Comparison of ENCODE assay signal across 25 cellular contexts in the genomic region with DNA sequence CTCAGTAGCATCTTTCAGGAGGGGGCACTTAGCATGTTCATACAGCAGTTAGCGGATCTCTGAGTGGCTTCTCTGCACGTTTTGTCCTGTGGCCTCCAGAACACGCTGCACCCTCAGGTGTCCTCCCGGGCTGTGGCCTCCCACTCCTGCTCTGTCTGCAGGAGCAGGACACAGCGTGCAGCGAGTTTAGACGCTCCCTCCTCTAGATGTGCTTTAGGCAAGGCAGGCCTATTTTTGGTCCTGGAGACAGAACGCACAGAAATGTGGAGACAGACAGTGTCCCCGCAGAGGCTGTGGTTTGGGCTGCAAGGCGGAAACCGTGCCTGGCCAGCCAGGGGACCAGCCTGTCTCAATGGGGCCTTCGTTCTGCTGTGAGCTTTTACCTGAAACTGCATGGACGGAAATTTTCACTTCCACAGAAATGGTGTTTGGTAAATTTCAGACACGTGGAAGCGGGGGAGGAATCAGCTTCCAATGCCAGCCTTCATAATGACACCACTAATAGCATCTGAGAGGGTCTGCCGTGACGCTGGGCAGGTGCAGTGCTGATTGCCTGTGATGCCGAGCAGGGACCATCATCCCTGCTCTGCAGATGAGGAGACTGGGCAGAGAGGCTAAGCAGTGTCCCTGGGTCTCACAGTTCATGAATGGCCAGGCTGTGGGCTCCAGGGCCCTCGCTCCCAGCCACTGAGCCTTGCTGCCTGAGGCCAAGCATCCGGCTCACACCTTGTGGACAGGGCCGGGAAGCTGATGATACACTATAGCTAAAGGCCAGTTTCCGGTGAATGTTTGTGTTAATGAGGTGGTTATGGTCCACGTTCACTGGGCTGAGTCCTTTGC.
DNase-seq lines count a peak whose midpoint lies in the region; ATAC-seq, FAIRE-seq and TF ChIP-seq lines count a peak whose summit lies in the region.
"Had no signal": no experiment of that assay in that cellular context is flagged by ENCODE, and none has a peak within 500 bp of the region (broad histone marks: within the 10 kb centered on the region; RNA-seq: fewer than 3 reads in every experiment).

No MANE protein-coding gene starts in this region.

- DNase-seq in D341Med (ENCODE audit: low spot score) (peak; percentile 20), HTR-8/SVneo (ENCODE audit: insufficient read length, low spot score) (no peak), esophagus muscularis mucosa (ENCODE audit: extremely low spot score) (peak; percentile 81), posterior cingulate gyrus (peak in 8 of 10 donors; percentile 27 to 95 (median 72)), MCF 10A (ENCODE audit: unreplicated experiment) (no peak)
- DNase-seq in activated CD4-positive, alpha-beta T cell treated with anti-CD3 and anti-CD28 coated beads, Interleukin-2, amount 10 ng/mL, durations not matched to agents 7 days and 5 days: no peak
- DNase-seq: activated CD4-positive, CD25-positive, alpha-beta regulatory T cell; activated naive CD4-positive, alpha-beta T cell treated with anti-CD3 and anti-CD28 coated beads for 36 hours; activated T-cell treated with anti-CD3 and anti-CD28 coated beads, Interleukin-2, amount 50 U/mL, for 4 hours; Calu3; IMR-90; mammary epithelial cell; NCI-H1105; NCI-H2029 treated with DMSO at 0.1 percent for 48 hours; OCI-M1; SHP77; stimulated activated CD4-positive, alpha-beta T cell treated with anti-CD3 and anti-CD28 coated beads, Interleukin-1b, Interleukin-23, amount 100 ng/mL, for 48 hours had no signal

- intact Hi-C loops in esophagus muscularis mucosa (cut with DNase I) (no loop called here), posterior cingulate gyrus (cut with DNase I) (no loop called here), MCF 10A (cut with micrococcal nuclease) (no loop called here)

- POLR2A ChIA-PET in activated CD4-positive, alpha-beta T cell treated with anti-CD3 and anti-CD28 coated beads, Interleukin-2, amount 10 ng/mL, durations not matched to agents 7 days and 5 days (lab: Charles Lee): no interaction called here
- POLR2A ChIA-PET in MCF 10A (lab: Yijun Ruan, JAX): interaction anchor here (1.0 kb wide), 1 partner anchor 14 kb away, joined by 3 read pairs; no protein-coding TSS in a partner anchor

- FAIRE-seq in HTR-8/SVneo (lab: Jason Lieb, UNC): peak; percentile 68
- FAIRE-seq: GM12878, keratinocyte had no signal

- H3K4me3 Mint-ChIP-seq in activated CD4-positive, alpha-beta T cell treated with anti-CD3 and anti-CD28 coated beads, Interleukin-2, amount 10 ng/mL, durations not matched to agents 7 days and 5 days: no peak overlapping the region
- no peak overlapping the region for H3K4me3 Mint-ChIP-seq in MCF 10A (ENCODE audit: unreplicated experiment)
- H3K4me3 Mint-ChIP-seq: activated naive CD4-positive, alpha-beta T cell treated with anti-CD3 and anti-CD28 coated beads for 36 hours; activated T-cell treated with anti-CD3 and anti-CD28 coated beads, Interleukin-2, amount 50 U/mL, for 4 hours; dendritic cell treated with granulocyte-macrophage colony-stimulating factor and Interleukin-4, amounts not matched to agents 40 ng/mL and 50 ng/mL, for 4 days had no signal

- H3K27ac Mint-ChIP-seq in activated CD4-positive, alpha-beta T cell treated with anti-CD3 and anti-CD28 coated beads, Interleukin-2, amount 10 ng/mL, durations not matched to agents 7 days and 5 days: no peak overlapping the region
- no peak overlapping the region for H3K27ac Mint-ChIP-seq in MCF 10A (ENCODE audit: low read depth, unreplicated experiment)
- H3K27ac Mint-ChIP-seq: activated naive CD4-positive, alpha-beta T cell treated with anti-CD3 and anti-CD28 coated beads for 36 hours; dendritic cell treated with granulocyte-macrophage colony-stimulating factor and Interleukin-4, amounts not matched to agents 40 ng/mL and 50 ng/mL, for 4 days had no signal

- TF ChIP-seq EP300 in esophagus muscularis mucosa (IDR thresholded peaks at IDR 0.05): no peak

- H3K27me3 ChIP-seq in esophagus muscularis mucosa: no peaks in the 10 kb centered on the region
- H3K27me3 ChIP-seq: BLaER1 treated with 17β-estradiol and CSF1 and Interleukin-3, amounts not matched to agents 10 nM and 100 nM; neutrophil had no signal

- no peaks in the 10 kb centered on the region for H3K27me3 Mint-ChIP-seq in activated CD4-positive, alpha-beta T cell treated with anti-CD3 and anti-CD28 coated beads, Interleukin-2, amount 10 ng/mL, durations not matched to agents 7 days and 5 days
- H3K27me3 Mint-ChIP-seq in MCF 10A (ENCODE audit: insufficient read depth, unreplicated experiment): no peaks in the 10 kb centered on the region
- H3K27me3 Mint-ChIP-seq: dendritic cell treated with granulocyte-macrophage colony-stimulating factor and Interleukin-4, amounts not matched to agents 40 ng/mL and 50 ng/mL, for 4 days had no signal

- no peak for TF ChIP-seq POLR2A in esophagus muscularis mucosa (IDR thresholded peaks at IDR 0.05; ENCODE audit: low read depth)

- 92% methylated on average over 16 of the region's 23 CpGs for WGBS in esophagus muscularis mucosa

- no peak for ATAC-seq in HG03571 (IDR thresholded peaks at IDR 0.05; ENCODE audit: unreplicated experiment)
- ATAC-seq: activated T-cell treated with anti-CD3 and anti-CD28 coated beads, Interleukin-2, amount 50 U/mL, for 4 hours; GM12878 had no signal

- no peaks in the 10 kb centered on the region for H3K9me3 Mint-ChIP-seq in activated CD4-positive, alpha-beta T cell treated with anti-CD3 and anti-CD28 coated beads, Interleukin-2, amount 10 ng/mL, durations not matched to agents 7 days and 5 days
- H3K9me3 Mint-ChIP-seq in MCF 10A (ENCODE audit: unreplicated experiment): no peaks in the 10 kb centered on the region
- H3K9me3 Mint-ChIP-seq: activated naive CD4-positive, alpha-beta T cell treated with anti-CD3 and anti-CD28 coated beads for 36 hours; activated T-cell treated with anti-CD3 and anti-CD28 coated beads, Interleukin-2, amount 50 U/mL, for 4 hours; dendritic cell treated with granulocyte-macrophage colony-stimulating factor and Interleukin-4, amounts not matched to agents 40 ng/mL and 50 ng/mL, for 4 days had no signal

- H3K9me3 ChIP-seq in esophagus muscularis mucosa: no peaks in the 10 kb centered on the region
- H3K9me3 ChIP-seq: BLaER1 treated with 17β-estradiol and CSF1 and Interleukin-3, amounts not matched to agents 10 nM and 100 nM; breast epithelium; neutrophil had no signal

- no TSS peak for BruUV-seq in MCF 10A (replicated peaks; lab: Mats Ljungman, UMichigan)

- TF ChIP-seq CTCF in esophagus muscularis mucosa (IDR thresholded peaks at IDR 0.05): no peak
- no peak for TF ChIP-seq CTCF in MCF 10A (IDR thresholded peaks at IDR 0.05; ENCODE audit: unreplicated experiment)

- H3K4me3 ChIP-seq in esophagus muscularis mucosa: no peak overlapping the region
- H3K4me3 ChIP-seq: BLaER1 treated with 17β-estradiol and CSF1 and Interleukin-3, amounts not matched to agents 10 nM and 100 nM; breast epithelium; GM12878; skin epidermis had no signal

- H3K36me3 Mint-ChIP-seq in activated CD4-positive, alpha-beta T cell treated with anti-CD3 and anti-CD28 coated beads, Interleukin-2, amount 10 ng/mL, durations not matched to agents 7 days and 5 days (ENCODE audit: low read depth): no peaks in the 10 kb centered on the region
- peaks cover 7% of the 10 kb centered on the region for H3K36me3 Mint-ChIP-seq in MCF 10A (ENCODE audit: insufficient read depth, unreplicated experiment)

- no peak overlapping the region for H3K27ac ChIP-seq in esophagus muscularis mucosa (replicated peaks in 1 of 4)
- H3K27ac ChIP-seq: BLaER1 treated with 17β-estradiol and CSF1 and Interleukin-3, amounts not matched to agents 10 nM and 100 nM; breast epithelium; neutrophil; skin epidermis had no signal

- no peaks in the 10 kb centered on the region for H3K36me3 ChIP-seq in esophagus muscularis mucosa
- H3K36me3 ChIP-seq: breast epithelium, neutrophil had no signal

- CTCF ChIA-PET in activated CD4-positive, alpha-beta T cell treated with anti-CD3 and anti-CD28 coated beads, Interleukin-2, amount 10 ng/mL, durations not matched to agents 7 days and 5 days (lab: Charles Lee): interaction anchor here (2.2 kb wide), 1 partner anchor 11 kb away, joined by 4 read pairs; no protein-coding TSS in a partner anchor
- CTCF ChIA-PET in MCF 10A (lab: Yijun Ruan, JAX): interaction anchor here (1.0 kb wide), 1 partner anchor 29 kb away, joined by 5 read pairs; no protein-coding TSS in a partner anchor

- H3K4me1 Mint-ChIP-seq in activated CD4-positive, alpha-beta T cell treated with anti-CD3 and anti-CD28 coated beads, Interleukin-2, amount 10 ng/mL, durations not matched to agents 7 days and 5 days: no peaks in the 10 kb centered on the region
- no peaks in the 10 kb centered on the region for H3K4me1 Mint-ChIP-seq in MCF 10A (ENCODE audit: insufficient read depth, unreplicated experiment)

- no peaks in the 10 kb centered on the region for H3K4me1 ChIP-seq in esophagus muscularis mucosa
- H3K4me1 ChIP-seq: breast epithelium had no signal

Comparison
In these comparisons a context has a peak if more than half of its experiments do, and no peak if none do; other contexts are left out.
1. DNase-seq: peak in D341Med (single experiment), esophagus muscularis mucosa (single experiment) and posterior cingulate gyrus (8 of 10); none in HTR-8/SVneo (single experiment), activated CD4-positive, alpha-beta T cell treated with anti-CD3 and anti-CD28 coated beads, Interleukin-2, amount 10 ng/mL, durations not matched to agents 7 days and 5 days (single experiment) and MCF 10A (single experiment).